In the genomic region with DNA sequence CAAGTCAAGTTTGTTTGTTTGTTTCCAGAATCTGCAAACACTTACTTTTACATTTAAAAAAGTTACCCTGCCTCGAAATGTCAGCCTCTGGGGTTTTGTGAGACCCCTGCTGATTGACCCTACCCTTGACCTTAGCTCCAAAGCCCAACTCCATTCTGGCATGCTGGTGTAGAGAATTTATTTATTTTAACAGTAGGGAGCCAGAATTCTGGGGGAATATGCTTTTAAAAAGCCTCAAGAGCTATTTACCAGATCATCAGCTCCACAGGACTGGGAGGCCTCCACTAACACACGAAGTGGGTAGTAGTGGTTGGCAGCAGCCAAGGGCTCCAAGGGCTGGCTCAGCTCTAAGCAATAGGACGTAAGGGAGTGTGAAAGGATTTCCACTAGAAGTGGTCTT, we compare ENCODE assay signal across 1 cellular context.
TF ChIP-seq lines count a peak whose summit lies in the region.

No MANE protein-coding gene starts in this region.

TF ChIP-seq in HEK293, 187 proteins besides CTCF, POLR2A, EP300 and RAD21 (continued from another document):
- TF ChIP-seq, protein P1, sequence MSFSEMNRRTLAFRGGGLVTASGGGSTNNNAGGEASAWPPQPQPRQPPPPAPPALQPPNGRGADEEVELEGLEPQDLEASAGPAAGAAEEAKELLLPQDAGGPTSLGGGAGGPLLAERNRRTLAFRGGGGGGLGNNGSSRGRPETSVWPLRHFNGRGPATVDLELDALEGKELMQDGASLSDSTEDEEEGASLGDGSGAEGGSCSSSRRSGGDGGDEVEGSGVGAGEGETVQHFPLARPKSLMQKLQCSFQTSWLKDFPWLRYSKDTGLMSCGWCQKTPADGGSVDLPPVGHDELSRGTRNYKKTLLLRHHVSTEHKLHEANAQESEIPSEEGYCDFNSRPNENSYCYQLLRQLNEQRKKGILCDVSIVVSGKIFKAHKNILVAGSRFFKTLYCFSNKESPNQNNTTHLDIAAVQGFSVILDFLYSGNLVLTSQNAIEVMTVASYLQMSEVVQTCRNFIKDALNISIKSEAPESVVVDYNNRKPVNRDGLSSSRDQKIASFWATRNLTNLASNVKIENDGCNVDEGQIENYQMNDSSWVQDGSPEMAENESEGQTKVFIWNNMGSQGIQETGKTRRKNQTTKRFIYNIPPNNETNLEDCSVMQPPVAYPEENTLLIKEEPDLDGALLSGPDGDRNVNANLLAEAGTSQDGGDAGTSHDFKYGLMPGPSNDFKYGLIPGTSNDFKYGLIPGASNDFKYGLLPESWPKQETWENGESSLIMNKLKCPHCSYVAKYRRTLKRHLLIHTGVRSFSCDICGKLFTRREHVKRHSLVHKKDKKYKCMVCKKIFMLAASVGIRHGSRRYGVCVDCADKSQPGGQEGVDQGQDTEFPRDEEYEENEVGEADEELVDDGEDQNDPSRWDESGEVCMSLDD (tag by site-specific recombination; IDR thresholded peaks at IDR 0.05), result no peak
- 0 out of 2 replicates have a peak, but pooled peaks have one; percentile 19 for TF ChIP-seq ZNF692 (tag by site-specific recombination; IDR thresholded peaks at IDR 0.05)
- no peak for TF ChIP-seq ZNF292 (tag by site-specific recombination; IDR thresholded peaks at IDR 0.05; ENCODE audit: borderline replicate concordance, low read depth)
- TF ChIP-seq KLF8 (tag by site-specific recombination; IDR thresholded peaks at IDR 0.05), result no peak
- TF ChIP-seq ZNF639 (tag by site-specific recombination; IDR thresholded peaks at IDR 0.05), result no peak
- peak; percentile 48; the same call in 1 of the 2 replicates for TF ChIP-seq ZSCAN30 (tag by site-specific recombination; IDR thresholded peaks at IDR 0.05)
- TF ChIP-seq IKZF3 (tag by site-specific recombination; IDR thresholded peaks at IDR 0.05), result peak; percentile 79
- no peak for TF ChIP-seq ZNF274 (IDR thresholded peaks at IDR 0.05; ENCODE audit: low read length)
- TF ChIP-seq ZNF274 (tag by site-specific recombination; IDR thresholded peaks at IDR 0.05; ENCODE audit: borderline replicate concordance), result no peak
- no peak for TF ChIP-seq ZNF785 (tag by site-specific recombination; IDR thresholded peaks at IDR 0.05)
- TF ChIP-seq ZNF311 (tag by site-specific recombination; IDR thresholded peaks at IDR 0.05; ENCODE audit: borderline replicate concordance), result no peak
- TF ChIP-seq ZNF843 (tag by site-specific recombination; IDR thresholded peaks at IDR 0.05), result peak; percentile 36; the same call in 1 of the 2 replicates
- no peak for TF ChIP-seq ZNF354C (tag by site-specific recombination; IDR thresholded peaks at IDR 0.05; ENCODE audit: borderline replicate concordance, low read depth)
- TF ChIP-seq ZNF701 (tag by site-specific recombination; IDR thresholded peaks at IDR 0.05), result no peak
- TF ChIP-seq ZSCAN23 (tag by site-specific recombination; IDR thresholded peaks at IDR 0.05), result no peak
- TF ChIP-seq ZIC2 (tag by site-specific recombination; IDR thresholded peaks at IDR 0.05), result peak; percentile 99
- TF ChIP-seq YY1 (tag by site-specific recombination; IDR thresholded peaks at IDR 0.05), result peak; percentile 32; the same call in 1 of the 2 replicates
- TF ChIP-seq ZBTB48 (tag by site-specific recombination; IDR thresholded peaks at IDR 0.05), result no peak
- no peak for TF ChIP-seq ZNF404 (tag by site-specific recombination; IDR thresholded peaks at IDR 0.05)
- TF ChIP-seq, protein P2, sequence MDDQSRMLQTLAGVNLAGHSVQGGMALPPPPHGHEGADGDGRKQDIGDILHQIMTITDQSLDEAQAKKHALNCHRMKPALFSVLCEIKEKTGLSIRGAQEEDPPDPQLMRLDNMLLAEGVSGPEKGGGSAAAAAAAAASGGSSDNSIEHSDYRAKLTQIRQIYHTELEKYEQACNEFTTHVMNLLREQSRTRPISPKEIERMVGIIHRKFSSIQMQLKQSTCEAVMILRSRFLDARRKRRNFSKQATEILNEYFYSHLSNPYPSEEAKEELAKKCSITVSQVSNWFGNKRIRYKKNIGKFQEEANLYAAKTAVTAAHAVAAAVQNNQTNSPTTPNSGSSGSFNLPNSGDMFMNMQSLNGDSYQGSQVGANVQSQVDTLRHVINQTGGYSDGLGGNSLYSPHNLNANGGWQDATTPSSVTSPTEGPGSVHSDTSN (CRISPR knock-in tag; IDR thresholded peaks at IDR 0.05), result no peak
- TF ChIP-seq OSR2 (tag by site-specific recombination; IDR thresholded peaks at IDR 0.05), result peak; percentile 69
- TF ChIP-seq ZNF488 (tag by site-specific recombination; IDR thresholded peaks at IDR 0.05), result peak; percentile 73
- peak; percentile 84 for TF ChIP-seq ZNF660 (tag by site-specific recombination; IDR thresholded peaks at IDR 0.05)
- TF ChIP-seq HOXA7 (CRISPR knock-in tag; IDR thresholded peaks at IDR 0.05; ENCODE audit: borderline replicate concordance), result no peak
- TF ChIP-seq MEIS1 (CRISPR knock-in tag; IDR thresholded peaks at IDR 0.05; ENCODE audit: borderline replicate concordance), result no peak
- peak; percentile 47; the same call in 1 of the 2 replicates for TF ChIP-seq ZBTB8A (tag by site-specific recombination; IDR thresholded peaks at IDR 0.05)
- TF ChIP-seq ZNF571 (tag by site-specific recombination; IDR thresholded peaks at IDR 0.05), result no peak
- TF ChIP-seq TRIM28 (IDR thresholded peaks at IDR 0.05; ENCODE audit: borderline replicate concordance, low read length), result peak; percentile 91
- peak; percentile 76 for TF ChIP-seq PRDM6 (tag by site-specific recombination; IDR thresholded peaks at IDR 0.05)
- no peak for TF ChIP-seq ZNF501 (tag by site-specific recombination; IDR thresholded peaks at IDR 0.05)
- TF ChIP-seq, protein P3, sequence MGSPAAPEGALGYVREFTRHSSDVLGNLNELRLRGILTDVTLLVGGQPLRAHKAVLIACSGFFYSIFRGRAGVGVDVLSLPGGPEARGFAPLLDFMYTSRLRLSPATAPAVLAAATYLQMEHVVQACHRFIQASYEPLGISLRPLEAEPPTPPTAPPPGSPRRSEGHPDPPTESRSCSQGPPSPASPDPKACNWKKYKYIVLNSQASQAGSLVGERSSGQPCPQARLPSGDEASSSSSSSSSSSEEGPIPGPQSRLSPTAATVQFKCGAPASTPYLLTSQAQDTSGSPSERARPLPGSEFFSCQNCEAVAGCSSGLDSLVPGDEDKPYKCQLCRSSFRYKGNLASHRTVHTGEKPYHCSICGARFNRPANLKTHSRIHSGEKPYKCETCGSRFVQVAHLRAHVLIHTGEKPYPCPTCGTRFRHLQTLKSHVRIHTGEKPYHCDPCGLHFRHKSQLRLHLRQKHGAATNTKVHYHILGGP (tag by site-specific recombination; IDR thresholded peaks at IDR 0.05), result no peak
- no peak for TF ChIP-seq ZFP37 (tag by site-specific recombination; IDR thresholded peaks at IDR 0.05)
- TF ChIP-seq, protein P4, sequence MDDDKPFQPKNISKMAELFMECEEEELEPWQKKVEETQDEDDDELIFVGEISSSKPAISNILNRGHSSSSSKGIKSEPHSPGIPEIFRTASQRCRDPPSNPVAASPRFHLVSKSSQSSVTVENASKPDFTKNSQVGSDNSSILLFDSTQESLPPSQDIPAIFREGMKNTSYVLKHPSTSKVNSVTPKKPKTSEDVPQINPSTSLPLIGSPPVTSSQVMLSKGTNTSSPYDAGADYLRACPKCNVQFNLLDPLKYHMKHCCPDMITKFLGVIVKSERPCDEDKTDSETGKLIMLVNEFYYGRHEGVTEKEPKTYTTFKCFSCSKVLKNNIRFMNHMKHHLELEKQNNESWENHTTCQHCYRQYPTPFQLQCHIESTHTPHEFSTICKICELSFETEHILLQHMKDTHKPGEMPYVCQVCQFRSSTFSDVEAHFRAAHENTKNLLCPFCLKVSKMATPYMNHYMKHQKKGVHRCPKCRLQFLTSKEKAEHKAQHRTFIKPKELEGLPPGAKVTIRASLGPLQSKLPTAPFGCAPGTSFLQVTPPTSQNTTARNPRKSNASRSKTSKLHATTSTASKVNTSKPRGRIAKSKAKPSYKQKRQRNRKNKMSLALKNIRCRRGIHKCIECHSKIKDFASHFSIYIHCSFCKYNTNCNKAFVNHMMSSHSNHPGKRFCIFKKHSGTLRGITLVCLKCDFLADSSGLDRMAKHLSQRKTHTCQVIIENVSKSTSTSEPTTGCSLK (tag by site-specific recombination; IDR thresholded peaks at IDR 0.05), result no peak
- TF ChIP-seq ZNF426 (tag by site-specific recombination; IDR thresholded peaks at IDR 0.05), result no peak
- no peak for TF ChIP-seq ZNF707 (tag by site-specific recombination; IDR thresholded peaks at IDR 0.05)
- no peak for TF ChIP-seq ZNF223 (tag by site-specific recombination; IDR thresholded peaks at IDR 0.05)
- no peak for TF ChIP-seq ZNF394 (tag by site-specific recombination; IDR thresholded peaks at IDR 0.05; ENCODE audit: borderline replicate concordance)
- TF ChIP-seq HOXD13 (CRISPR knock-in tag; IDR thresholded peaks at IDR 0.05; ENCODE audit: borderline replicate concordance), result 0 out of 2 replicates have a peak, but pooled peaks have one; percentile 36
- TF ChIP-seq ZNF768 (tag by site-specific recombination; IDR thresholded peaks at IDR 0.05), result no peak
- TF ChIP-seq, protein P5, sequence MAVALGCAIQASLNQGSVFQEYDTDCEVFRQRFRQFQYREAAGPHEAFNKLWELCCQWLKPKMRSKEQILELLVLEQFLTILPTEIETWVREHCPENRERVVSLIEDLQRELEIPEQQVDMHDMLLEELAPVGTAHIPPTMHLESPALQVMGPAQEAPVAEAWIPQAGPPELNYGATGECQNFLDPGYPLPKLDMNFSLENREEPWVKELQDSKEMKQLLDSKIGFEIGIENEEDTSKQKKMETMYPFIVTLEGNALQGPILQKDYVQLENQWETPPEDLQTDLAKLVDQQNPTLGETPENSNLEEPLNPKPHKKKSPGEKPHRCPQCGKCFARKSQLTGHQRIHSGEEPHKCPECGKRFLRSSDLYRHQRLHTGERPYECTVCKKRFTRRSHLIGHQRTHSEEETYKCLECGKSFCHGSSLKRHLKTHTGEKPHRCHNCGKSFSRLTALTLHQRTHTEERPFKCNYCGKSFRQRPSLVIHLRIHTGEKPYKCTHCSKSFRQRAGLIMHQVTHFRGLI (tag by site-specific recombination; IDR thresholded peaks at IDR 0.05), result peak; percentile 97
- TF ChIP-seq ZFP69B (tag by site-specific recombination; IDR thresholded peaks at IDR 0.05), result no peak
